Comparison of ENCODE assay signal across 37 cellular contexts in the genomic region with DNA sequence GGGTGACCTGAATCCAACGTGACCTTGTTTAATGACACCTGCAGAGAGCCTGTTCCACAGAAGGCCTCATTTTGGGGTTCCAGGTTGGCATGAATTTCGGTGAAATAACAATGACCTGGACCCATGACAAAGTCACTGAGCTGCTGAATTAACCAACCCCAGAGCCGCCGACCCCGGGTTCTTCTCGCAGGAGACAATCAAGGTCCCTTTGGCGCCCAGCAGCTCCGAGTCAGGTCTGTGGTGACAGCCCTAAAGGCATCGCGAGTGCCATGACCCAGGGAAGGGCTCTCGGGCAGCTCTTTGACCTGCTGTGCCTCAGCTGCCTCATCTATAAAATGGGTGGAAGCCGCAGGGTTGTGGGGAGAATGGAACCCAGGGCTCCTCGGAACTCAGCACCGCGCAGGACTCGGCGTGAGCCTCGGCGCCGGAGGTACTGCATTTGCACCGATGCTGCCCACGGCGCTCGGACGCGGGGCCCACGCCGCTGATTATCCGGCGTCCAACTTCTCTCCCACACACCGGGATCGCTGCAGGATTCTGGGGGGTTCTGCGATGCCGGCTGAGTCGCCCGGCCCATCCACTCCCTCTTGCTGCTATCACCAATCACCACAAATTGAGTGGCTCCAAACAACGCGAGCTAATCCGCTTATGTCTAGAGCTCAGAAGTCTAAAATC. TPM values are rescaled to one million over a fixed set of nuclear protein-coding genes. Genes with fewer than 3 reads are reported as not detected.
"Had no signal": no experiment of that assay in that cellular context is flagged by ENCODE, and none has a peak within 500 bp of the region (broad histone marks: within the 10 kb centered on the region; RNA-seq: fewer than 3 reads in every experiment).

No MANE protein-coding gene starts in this region.

- H3K36me3 Mint-ChIP-seq: activated naive CD8-positive, alpha-beta T cell treated with anti-CD3 and anti-CD28 coated beads for 36 hours had no signal

- H3K4me1 Mint-ChIP-seq: activated T-helper 17 cell treated with anti-CD3 and anti-CD28 coated beads, Interleukin-2, amount 50 U/mL, for 72 hours had no signal

- H3K36me3 ChIP-seq: brain microvascular endothelial cell, cardiac muscle cell, Peyer's patch had no signal

- ATAC-seq: activated CD8-positive, alpha-beta T cell treated with anti-CD3 and anti-CD28 coated beads for 36 hours; activated T-cell treated with anti-CD3 and anti-CD28 coated beads, Interleukin-2, amount 50 U/mL, for 72 hours; activated T-helper 17 cell treated with anti-CD3 and anti-CD28 coated beads, Interleukin-2, amount 50 U/mL, for 72 hours; K562; PC-3 had no signal

- H3K4me3 ChIP-seq: cardiac muscle cell, K562, Peyer's patch had no signal

- H3K27me3 ChIP-seq: cardiac muscle cell had no signal

- H3K27ac Mint-ChIP-seq: activated CD8-positive, alpha-beta T cell treated with anti-CD3 and anti-CD28 coated beads for 36 hours; activated naive CD8-positive, alpha-beta T cell treated with anti-CD3 and anti-CD28 coated beads for 36 hours; activated T-cell treated with anti-CD3 and anti-CD28 coated beads, Interleukin-2, amount 50 U/mL, for 72 hours; activated T-helper 17 cell treated with anti-CD3 and anti-CD28 coated beads, Interleukin-2, amount 50 U/mL, for 72 hours had no signal

- DNase-seq: activated CD4-positive, alpha-beta T cell treated with anti-CD3 and anti-CD28 coated beads for 1 hour; activated CD4-positive, alpha-beta T cell treated with anti-CD3 and anti-CD28 coated beads for 48 hours; activated CD4-positive, alpha-beta T cell treated with anti-CD3 and anti-CD28 coated beads, Interleukin-2, amount 50 U/mL, for 4 hours; activated CD4-positive, CD25-positive, alpha-beta regulatory T cell; activated CD8-positive, alpha-beta T cell treated with anti-CD3 and anti-CD28 coated beads for 36 hours; activated effector memory CD4-positive, alpha-beta T cell treated with anti-CD3 and anti-CD28 coated beads, Interleukin-2, amount 50 U/mL, for 16 hours; activated naive CD4-positive, alpha-beta T cell; activated naive CD4-positive, alpha-beta T cell treated with anti-CD3 and anti-CD28 coated beads, Interleukin-2, amount 50 U/mL, for 16 hours; activated naive CD8-positive, alpha-beta T cell treated with anti-CD3 and anti-CD28 coated beads for 36 hours; activated T-cell treated with anti-CD3 and anti-CD28 coated beads, Interleukin-2, amount 50 U/mL, for 1 hour; activated T-cell treated with anti-CD3 and anti-CD28 coated beads, Interleukin-2, amount 50 U/mL, for 72 hours; amniotic stem cell; brain microvascular endothelial cell; NCI-H1105; NCI-H1417 treated with DMSO at 0.1 percent for 48 hours; NCI-H187 treated with DMSO at 0.1 percent for 48 hours; NCI-H2081; NCI-H2171 treated with DMSO at 0.1 percent for 48 hours; NCI-H2227 treated with DMSO at 0.1 percent for 48 hours; NCI-H446; NCI-H510A treated with DMSO at 0.1 percent for 48 hours; NCI-H69; NK-92 treated with Interleukin-12 subunit alpha and Interleukin-12 subunit beta, amount 100 ng/mL, for 24 hours; PC-3; Peyer's patch; RPMI8226; SW 1271; T-helper 1 cell; T-helper 2 cell; T-helper 9 cell had no signal

- H3K9me3 ChIP-seq: Peyer's patch had no signal

- H3K9me3 Mint-ChIP-seq: activated T-helper 17 cell treated with anti-CD3 and anti-CD28 coated beads, Interleukin-2, amount 50 U/mL, for 72 hours had no signal

- H3K27ac ChIP-seq: brain microvascular endothelial cell, cardiac muscle cell, Peyer's patch, VCaP had no signal

- H3K4me3 Mint-ChIP-seq: activated CD8-positive, alpha-beta T cell treated with anti-CD3 and anti-CD28 coated beads for 36 hours; activated naive CD8-positive, alpha-beta T cell treated with anti-CD3 and anti-CD28 coated beads for 36 hours; activated T-cell treated with anti-CD3 and anti-CD28 coated beads, Interleukin-2, amount 50 U/mL, for 72 hours; activated T-helper 17 cell treated with anti-CD3 and anti-CD28 coated beads, Interleukin-2, amount 50 U/mL, for 72 hours had no signal

RNA-seq across cellular contexts. Expression of a gene that starts 5.7 kb away (rescaled TPM):
- total RNA-seq: activated CD8-positive, alpha-beta memory T cell treated with anti-CD3 and anti-CD28 coated beads for 36 hours had no signal

RNA-seq across cellular contexts. Expression of a gene that starts 41.1 kb away (rescaled TPM):
- total RNA-seq: M059J had no signal

RNA-seq across cellular contexts. Expression of a gene that starts 46.2 kb away (rescaled TPM):
- total RNA-seq: activated CD8-positive, alpha-beta memory T cell treated with anti-CD3 and anti-CD28 coated beads for 36 hours; K562; M059J had no signal
- polyA plus RNA-seq: aorta had no signal
